In the genomic region with DNA sequence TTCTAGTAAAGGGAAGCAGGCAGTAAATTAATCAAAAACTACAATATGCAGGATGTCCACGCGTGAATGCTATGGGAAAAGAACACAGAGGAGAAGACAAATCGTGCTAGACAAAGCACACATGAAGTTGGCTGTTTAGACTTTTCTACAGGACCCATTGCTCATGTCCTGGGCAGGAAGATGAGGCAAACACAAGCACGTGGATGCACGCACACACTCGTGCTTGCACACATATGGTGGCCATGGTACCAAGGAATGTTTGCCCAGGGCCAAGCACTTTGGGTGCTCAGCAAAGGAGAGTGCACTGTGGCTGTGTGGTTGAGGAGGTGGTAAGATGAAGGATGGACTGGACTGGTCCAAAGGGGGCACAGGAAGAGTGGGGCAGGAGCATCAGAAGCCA, we compare ENCODE assay signal across 1 cellular context.
TF ChIP-seq lines count a peak whose summit lies in the region.

No MANE protein-coding gene starts in this region.

TF ChIP-seq in K562, 482 proteins besides CTCF, POLR2A, EP300 and RAD21:
- TF ChIP-seq ZEB2 (IDR thresholded peaks at IDR 0.05) (no peak), TCF7L2 (IDR thresholded peaks at IDR 0.05; ENCODE audit: low read depth, low read length) (no peak), STAT5A (IDR thresholded peaks at IDR 0.05; ENCODE audit: borderline replicate concordance, low read length) (no peak), CXXC5 (CRISPR knock-in tag; IDR thresholded peaks at IDR 0.05) (no peak), STAT5B (CRISPR knock-in tag; IDR thresholded peaks at IDR 0.05) (no peak)
